16 cellular contexts compared by ENCODE assay signal in genomic region chr18:10239138-10239537, GRCh38.
DNase-seq lines count a peak whose midpoint lies in the region; ATAC-seq, FAIRE-seq and TF ChIP-seq lines count a peak whose summit lies in the region.
"Had no signal": no experiment of that assay in that cellular context is flagged by ENCODE, and none has a peak within 500 bp of the region (broad histone marks: within the 10 kb centered on the region; RNA-seq: fewer than 3 reads in every experiment).

No MANE protein-coding gene starts in this region.

- intact Hi-C loops in Right ventricle myocardium superior (cut with DNase I): no loop called here

- no peak for FAIRE-seq in GM19239 (lab: Jason Lieb, UNC)

- peak; percentile 21 for DNase-seq in AG09309 (ENCODE audit: low read depth)
- DNase-seq in amniotic epithelial cell (ENCODE audit: low read depth): peak; percentile 78
- DNase-seq in Right ventricle myocardium superior: peak; percentile 68
- peak; percentile 41 for DNase-seq in omental fat pad (ENCODE audit: low spot score)
- no peak for DNase-seq in DMS79 treated with DMSO at 0.1 percent for 48 hours (lab: John Stamatoyannopoulos, UW)
- DNase-seq in HPDE6-E6E7 (ENCODE audit: extremely low spot score): no peak
- DNase-seq in midbrain (lab: John Stamatoyannopoulos, UW): no peak
- no peak for DNase-seq in GM19239 (ENCODE audit: insufficient read length, low spot score)
- DNase-seq: ACHN; activated CD8-positive, alpha-beta memory T cell treated with anti-CD3 and anti-CD28 coated beads for 24 hours; Calu3; effector CD8-positive, alpha-beta T cell; GDM1; naive thymus-derived CD8-positive, alpha-beta T cell; NCI-H226 had no signal

- ATAC-seq in Right ventricle myocardium superior (ENCODE audit: poor library complexity) (peak; percentile 69), omental fat pad (ENCODE audit: low FRiP score) (peak; percentile 62)
- ATAC-seq: naive thymus-derived CD8-positive, alpha-beta T cell had no signal

- TF ChIP-seq CTCF in AG09309 (IDR thresholded peaks at IDR 0.05; ENCODE audit: control insufficient read depth, insufficient read depth, low read depth, low read length, missing control alignments) (no peak), omental fat pad (IDR thresholded peaks at IDR 0.05) (no peak)

- no peak overlapping the region for H3K4me3 ChIP-seq in AG09309 (ENCODE audit: control insufficient read depth, low read depth, low read length)
- H3K4me3 ChIP-seq: thoracic aorta had no signal

Comparison
In these comparisons a context has a peak if more than half of its experiments do, and no peak if none do; other contexts are left out.
1. DNase-seq: peak in AG09309 (single experiment), amniotic epithelial cell (single experiment), Right ventricle myocardium superior (single experiment) and omental fat pad (single experiment); none in DMS79 treated with DMSO at 0.1 percent for 48 hours (single experiment), HPDE6-E6E7 (single experiment), midbrain (single experiment) and GM19239 (single experiment).